ENCODE assay signal across 9 cellular contexts in the genomic region with DNA sequence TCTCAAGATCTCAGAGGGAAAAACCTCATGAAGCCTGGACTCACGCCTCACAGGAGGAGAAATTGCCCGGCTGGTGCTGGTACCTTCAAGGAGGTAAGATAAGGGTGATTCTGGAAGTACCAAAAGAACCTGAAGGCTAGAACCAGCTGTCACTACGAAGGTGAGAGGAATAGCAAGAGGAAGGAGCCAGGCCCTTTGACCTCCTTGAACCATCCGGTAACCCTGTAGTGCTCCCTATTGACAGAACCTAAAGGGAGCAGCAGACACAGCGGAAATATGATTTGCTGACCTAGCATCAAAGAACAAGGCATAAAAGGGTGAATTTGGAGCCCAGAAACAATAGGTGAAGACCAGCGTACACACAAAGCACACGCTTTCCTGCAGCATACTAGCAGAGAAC.
DNase-seq lines count a peak whose midpoint lies in the region; ATAC-seq and TF ChIP-seq lines count a peak whose summit lies in the region.
"Had no signal": no experiment of that assay in that cellular context is flagged by ENCODE, and none has a peak within 500 bp of the region (broad histone marks: within the 10 kb centered on the region; RNA-seq: fewer than 3 reads in every experiment).

No MANE protein-coding gene starts in this region.

- H3K4me1 Mint-ChIP-seq in activated CD4-positive, alpha-beta T cell treated with anti-CD3 and anti-CD28 coated beads, Interleukin-2, amount 10 ng/mL, durations not matched to agents 7 days and 5 days = peaks cover 3% of the 10 kb centered on the region
- H3K4me1 Mint-ChIP-seq in stimulated activated naive CD8-positive, alpha-beta T cell treated with anti-CD3 and anti-CD28 coated beads, Interleukin-15, amount 100 ng/mL, for 72 hours = peaks cover 8% of the 10 kb centered on the region

- peak; percentile 69 for ATAC-seq in stimulated activated naive CD8-positive, alpha-beta T cell treated with anti-CD3 and anti-CD28 coated beads, Interleukin-15, amount 100 ng/mL, for 72 hours
- ATAC-seq in HG03045 (IDR thresholded peaks at IDR 0.05; ENCODE audit: unreplicated experiment) = no peak

- H3K27ac Mint-ChIP-seq in activated CD4-positive, alpha-beta T cell treated with anti-CD3 and anti-CD28 coated beads, Interleukin-2, amount 10 ng/mL, durations not matched to agents 7 days and 5 days = no peak overlapping the region
- H3K27ac Mint-ChIP-seq in stimulated activated naive CD8-positive, alpha-beta T cell treated with anti-CD3 and anti-CD28 coated beads, Interleukin-15, amount 100 ng/mL, for 72 hours = peak overlapping the region in 1 of 2 donors; percentile 63
- H3K27ac Mint-ChIP-seq: nephron progenitor cell had no signal

- peak; percentile 16 for DNase-seq in NK-92 treated with Interleukin-12 subunit alpha and Interleukin-12 subunit beta, amount 100 ng/mL, for 24 hours (lab: John Stamatoyannopoulos, UW)
- DNase-seq in NK-92 (lab: John Stamatoyannopoulos, UW; ENCODE audit: unreplicated experiment) (no peak), fibroblast of villous mesenchyme (ENCODE audit: low read depth) (peak; percentile 1), cerebellar nuclear complex (lab: John Stamatoyannopoulos, UW) (no peak), ureter (ENCODE audit: low spot score) (no peak)
- peak; percentile 61 for DNase-seq in activated CD4-positive, alpha-beta T cell treated with anti-CD3 and anti-CD28 coated beads, Interleukin-2, amount 10 ng/mL, durations not matched to agents 7 days and 5 days
- DNase-seq in stimulated activated naive CD8-positive, alpha-beta T cell treated with anti-CD3 and anti-CD28 coated beads, Interleukin-15, amount 100 ng/mL, for 72 hours = peak in 1 of 2 donors; percentile 40
- DNase-seq: nephron progenitor cell had no signal

- H3K9me3 Mint-ChIP-seq in activated CD4-positive, alpha-beta T cell treated with anti-CD3 and anti-CD28 coated beads, Interleukin-2, amount 10 ng/mL, durations not matched to agents 7 days and 5 days = no peaks in the 10 kb centered on the region
- H3K9me3 Mint-ChIP-seq in stimulated activated naive CD8-positive, alpha-beta T cell treated with anti-CD3 and anti-CD28 coated beads, Interleukin-15, amount 100 ng/mL, for 72 hours = no peaks in the 10 kb centered on the region
- H3K9me3 Mint-ChIP-seq: nephron progenitor cell had no signal

- no peaks in the 10 kb centered on the region for H3K27me3 Mint-ChIP-seq in activated CD4-positive, alpha-beta T cell treated with anti-CD3 and anti-CD28 coated beads, Interleukin-2, amount 10 ng/mL, durations not matched to agents 7 days and 5 days
- H3K27me3 Mint-ChIP-seq in stimulated activated naive CD8-positive, alpha-beta T cell treated with anti-CD3 and anti-CD28 coated beads, Interleukin-15, amount 100 ng/mL, for 72 hours = no peaks in the 10 kb centered on the region

- H3K4me3 Mint-ChIP-seq in activated CD4-positive, alpha-beta T cell treated with anti-CD3 and anti-CD28 coated beads, Interleukin-2, amount 10 ng/mL, durations not matched to agents 7 days and 5 days = no peak overlapping the region
- H3K4me3 Mint-ChIP-seq in stimulated activated naive CD8-positive, alpha-beta T cell treated with anti-CD3 and anti-CD28 coated beads, Interleukin-15, amount 100 ng/mL, for 72 hours = no peak overlapping the region
- H3K4me3 Mint-ChIP-seq: nephron progenitor cell had no signal

- no peak for TF ChIP-seq CTCF in fibroblast of villous mesenchyme (IDR thresholded peaks at IDR 0.05; ENCODE audit: insufficient read depth, low read depth, low read length)

- POLR2A ChIA-PET in activated CD4-positive, alpha-beta T cell treated with anti-CD3 and anti-CD28 coated beads, Interleukin-2, amount 10 ng/mL, durations not matched to agents 7 days and 5 days (lab: Charles Lee) = interaction anchor here (0.8 kb wide), 1 partner anchor 105 kb away, joined by 3 read pairs; no protein-coding TSS in a partner anchor

- CTCF ChIA-PET in activated CD4-positive, alpha-beta T cell treated with anti-CD3 and anti-CD28 coated beads, Interleukin-2, amount 10 ng/mL, durations not matched to agents 7 days and 5 days (lab: Charles Lee) = interaction anchor here (1.2 to 1.7 kb wide), 2 partner anchors 19 to 30 kb away, joined by 3 to 5 read pairs; no protein-coding TSS in a partner anchor

- peaks cover 67% of the 10 kb centered on the region for H3K36me3 Mint-ChIP-seq in activated CD4-positive, alpha-beta T cell treated with anti-CD3 and anti-CD28 coated beads, Interleukin-2, amount 10 ng/mL, durations not matched to agents 7 days and 5 days (ENCODE audit: low read depth)

- H3K4me3 ChIP-seq in fibroblast of villous mesenchyme (ENCODE audit: low read depth, low read length) = no peak overlapping the region

Comparison
In these comparisons a context has a peak if more than half of its experiments do, and no peak if none do; other contexts are left out.
1. DNase-seq: peak in NK-92 treated with Interleukin-12 subunit alpha and Interleukin-12 subunit beta, amount 100 ng/mL, for 24 hours (single experiment), activated CD4-positive, alpha-beta T cell treated with anti-CD3 and anti-CD28 coated beads, Interleukin-2, amount 10 ng/mL, durations not matched to agents 7 days and 5 days (single experiment) and fibroblast of villous mesenchyme (single experiment); none in NK-92 (single experiment), cerebellar nuclear complex (0 of 2) and ureter (single experiment).